In genomic region chr6:156832166-156832743, GRCh38 we compare ENCODE assay signal across 10 cellular contexts. TPM values are rescaled to one million over a fixed set of nuclear protein-coding genes. Genes with fewer than 3 reads are reported as not detected.
DNase-seq lines count a peak whose midpoint lies in the region; ATAC-seq and TF ChIP-seq lines count a peak whose summit lies in the region.
"Had no signal": no experiment of that assay in that cellular context is flagged by ENCODE, and none has a peak within 500 bp of the region (broad histone marks: within the 10 kb centered on the region; RNA-seq: fewer than 3 reads in every experiment).

No MANE protein-coding gene starts in this region.

- H3K4me1 ChIP-seq in SJCRH30 (peaks cover 14% of the 10 kb centered on the region), colonic mucosa (no peaks in the 10 kb centered on the region)

- intact Hi-C loops in colonic mucosa (cut with DNase I) = no loop called here

- H3K27me3 Mint-ChIP-seq in glutamatergic neuron (ENCODE audit: unreplicated experiment) = no peaks in the 10 kb centered on the region
- H3K27me3 Mint-ChIP-seq in stimulated activated naive B cell treated with anti-CD40 and anti-IgM and Interleukin-4, amounts not matched to agents 10 μg/mL and 1 μg/mL and 100 μg/mL, for 72 hours = no peaks in the 10 kb centered on the region
- H3K27me3 Mint-ChIP-seq in T-helper 2 cell treated with Interferon-gamma antibody and Interleukin-4, amounts not matched to agents 5 μg/mL and 100 μg/mL, for 36 hours (ENCODE audit: low read depth) = no peaks in the 10 kb centered on the region

- H3K27ac ChIP-seq in SJCRH30 = no peak overlapping the region
- no peak overlapping the region for H3K27ac ChIP-seq in colonic mucosa
- H3K27ac ChIP-seq: 22Rv1 had no signal

- no peaks in the 10 kb centered on the region for H3K36me3 Mint-ChIP-seq in glutamatergic neuron (ENCODE audit: unreplicated experiment)
- peaks cover 21 to 34% of the 10 kb centered on the region in 2 donors for H3K36me3 Mint-ChIP-seq in stimulated activated naive B cell treated with anti-CD40 and anti-IgM and Interleukin-4, amounts not matched to agents 10 μg/mL and 1 μg/mL and 100 μg/mL, for 72 hours
- H3K36me3 Mint-ChIP-seq in T-helper 2 cell treated with Interferon-gamma antibody and Interleukin-4, amounts not matched to agents 5 μg/mL and 100 μg/mL, for 36 hours (ENCODE audit: low read depth) = peaks cover 14% of the 10 kb centered on the region

- no peak for TF ChIP-seq CTCF in glutamatergic neuron (IDR thresholded peaks at IDR 0.05; ENCODE audit: partially characterized antibody, unreplicated experiment)
- no peak for TF ChIP-seq CTCF in colonic mucosa (IDR thresholded peaks at IDR 0.05)

- no peak overlapping the region for H3K9ac ChIP-seq in colonic mucosa (ENCODE audit: low read depth in 2 of 2, low read length in 2 of 2)

- no peak overlapping the region for H3K4me3 Mint-ChIP-seq in glutamatergic neuron (ENCODE audit: unreplicated experiment)
- no peak overlapping the region for H3K4me3 Mint-ChIP-seq in stimulated activated naive B cell treated with anti-CD40 and anti-IgM and Interleukin-4, amounts not matched to agents 10 μg/mL and 1 μg/mL and 100 μg/mL, for 72 hours
- H3K4me3 Mint-ChIP-seq in T-helper 2 cell treated with Interferon-gamma antibody and Interleukin-4, amounts not matched to agents 5 μg/mL and 100 μg/mL, for 36 hours = no peak overlapping the region

- H3K27ac Mint-ChIP-seq in glutamatergic neuron (ENCODE audit: unreplicated experiment) = no peak overlapping the region
- peak overlapping the region; percentile 79 for H3K27ac Mint-ChIP-seq in stimulated activated naive B cell treated with anti-CD40 and anti-IgM and Interleukin-4, amounts not matched to agents 10 μg/mL and 1 μg/mL and 100 μg/mL, for 72 hours
- no peak overlapping the region for H3K27ac Mint-ChIP-seq in T-helper 2 cell treated with Interferon-gamma antibody and Interleukin-4, amounts not matched to agents 5 μg/mL and 100 μg/mL, for 36 hours

- peak; percentile 62 for DNase-seq in DMS 273 (lab: John Stamatoyannopoulos, UW; ENCODE audit: unreplicated experiment)
- DNase-seq in DMS 273 treated with DMSO at 0.1 percent for 48 hours (lab: John Stamatoyannopoulos, UW) = no peak
- DNase-seq in SJCRH30 = peak; percentile 19 to 30
- DNase-seq in glutamatergic neuron = peak; percentile 48
- no peak for DNase-seq in stimulated activated naive B cell treated with anti-CD40 and anti-IgM and Interleukin-4, amounts not matched to agents 10 μg/mL and 1 μg/mL and 100 μg/mL, for 72 hours
- no peak for DNase-seq in colonic mucosa
- no peak for DNase-seq in stimulated activated CD4-positive, alpha-beta T cell treated with anti-CD3 and anti-CD28 coated beads, Interleukin-4, amount 100 ng/mL, for 24 hours
- no peak for DNase-seq in T-helper 2 cell treated with Interferon-gamma antibody and Interleukin-4, amounts not matched to agents 5 μg/mL and 100 μg/mL, for 36 hours (ENCODE audit: low spot score)
- DNase-seq: NCI-H526 had no signal

- ATAC-seq in stimulated activated naive B cell treated with anti-CD40 and anti-IgM and Interleukin-4, amounts not matched to agents 10 μg/mL and 1 μg/mL and 100 μg/mL, for 72 hours (replicated peaks) = no peak

- H3K9me3 ChIP-seq in SJCRH30 (replicated peaks) (no peaks in the 10 kb centered on the region), colonic mucosa (no peaks in the 10 kb centered on the region)

- H3K9me3 Mint-ChIP-seq in glutamatergic neuron (ENCODE audit: unreplicated experiment) = peaks cover 3% of the 10 kb centered on the region
- no peaks in the 10 kb centered on the region for H3K9me3 Mint-ChIP-seq in stimulated activated naive B cell treated with anti-CD40 and anti-IgM and Interleukin-4, amounts not matched to agents 10 μg/mL and 1 μg/mL and 100 μg/mL, for 72 hours
- H3K9me3 Mint-ChIP-seq in T-helper 2 cell treated with Interferon-gamma antibody and Interleukin-4, amounts not matched to agents 5 μg/mL and 100 μg/mL, for 36 hours = no peaks in the 10 kb centered on the region

- H3K4me3 ChIP-seq in SJCRH30 (no peak overlapping the region), colonic mucosa (no peak overlapping the region)

- peaks cover 14% of the 10 kb centered on the region; the same call in 1 of the 2 replicates for H3K36me3 ChIP-seq in SJCRH30
- H3K36me3 ChIP-seq in colonic mucosa = no peaks in the 10 kb centered on the region

- H3K4me1 Mint-ChIP-seq in glutamatergic neuron (ENCODE audit: low read depth, unreplicated experiment) = peaks cover 17% of the 10 kb centered on the region
- H3K4me1 Mint-ChIP-seq in stimulated activated naive B cell treated with anti-CD40 and anti-IgM and Interleukin-4, amounts not matched to agents 10 μg/mL and 1 μg/mL and 100 μg/mL, for 72 hours = peaks cover 24 to 52% of the 10 kb centered on the region in 2 donors
- peaks cover 9% of the 10 kb centered on the region for H3K4me1 Mint-ChIP-seq in T-helper 2 cell treated with Interferon-gamma antibody and Interleukin-4, amounts not matched to agents 5 μg/mL and 100 μg/mL, for 36 hours (ENCODE audit: low read depth)

- no peaks in the 10 kb centered on the region for H3K27me3 ChIP-seq in SJCRH30
- no peaks in the 10 kb centered on the region for H3K27me3 ChIP-seq in colonic mucosa

RNA-seq across cellular contexts. Expression of gene ARID1B, which starts 55.1 kb away (rescaled TPM):
- total RNA-seq in SJCRH30 (2014; rRNA removed; shearing (Covaris generic)) = 24.7 and 28.5 TPM in 2 replicates
- total RNA-seq in glutamatergic neuron (ENCODE audit: unreplicated experiment) (202 TPM), colonic mucosa (10 to 100 TPM; 61.3 to 71.5 TPM)

Comparison
In these comparisons a context has a peak if more than half of its experiments do, and no peak if none do; other contexts are left out.
1. DNase-seq: peak in DMS 273 (single experiment), SJCRH30 (2 of 2) and glutamatergic neuron (single experiment); none in DMS 273 treated with DMSO at 0.1 percent for 48 hours (single experiment), stimulated activated naive B cell treated with anti-CD40 and anti-IgM and Interleukin-4, amounts not matched to agents 10 μg/mL and 1 μg/mL and 100 μg/mL, for 72 hours (single experiment), colonic mucosa (single experiment), stimulated activated CD4-positive, alpha-beta T cell treated with anti-CD3 and anti-CD28 coated beads, Interleukin-4, amount 100 ng/mL, for 24 hours (single experiment) and T-helper 2 cell treated with Interferon-gamma antibody and Interleukin-4, amounts not matched to agents 5 μg/mL and 100 μg/mL, for 36 hours (single experiment).